ENCODE assay signal across 24 cellular contexts in genomic region chr15:91104111-91104510, GRCh38. TPM values are rescaled to one million over a fixed set of nuclear protein-coding genes. Genes with fewer than 3 reads are reported as not detected.
A peak's percentile ranks its signal among the peaks of the same experiment; 100 is the strongest.
DNase-seq lines count a peak whose midpoint lies in the region; ATAC-seq and TF ChIP-seq lines count a peak whose summit lies in the region.
"Had no signal": no experiment of that assay in that cellular context is flagged by ENCODE, and none has a peak within 500 bp of the region (broad histone marks: within the 10 kb centered on the region; RNA-seq: fewer than 3 reads in every experiment).

No MANE protein-coding gene starts in this region.

- intact Hi-C loops in left lung (cut with DNase I): no loop called here

- H3K9me3 ChIP-seq in left lung: no peaks in the 10 kb centered on the region
- H3K9me3 ChIP-seq: esophagus squamous epithelium, HAP-1 had no signal

- no peak for ATAC-seq in GM18502 (IDR thresholded peaks at IDR 0.05; ENCODE audit: poor library complexity, unreplicated experiment)
- ATAC-seq in left lung: no peak
- ATAC-seq: GM12878, SK-N-SH treated with all-trans-retinoic acid at 6 μM for 48 hours had no signal

- peaks cover 25 to 50% of the 10 kb centered on the region in 2 donors for H3K27me3 ChIP-seq in left lung

- DNase-seq in DMS53 (lab: John Stamatoyannopoulos, UW): peak; percentile 36
- no peak for DNase-seq in DMS53 treated with DMSO at 0.1 percent for 48 hours (lab: John Stamatoyannopoulos, UW; ENCODE audit: unreplicated experiment)
- DNase-seq in anterior cingulate cortex (lab: John Stamatoyannopoulos, UW): peak in 38 of 58 donors; percentile 17 to 85 (median 48)
- DNase-seq in hypothalamus (lab: John Stamatoyannopoulos, UW): peak in 28 of 51 donors; percentile 5 to 87 (median 37)
- no peak for DNase-seq in activated CD4-positive, alpha-beta T cell treated with anti-CD3 and anti-CD28 coated beads for 4 hours
- DNase-seq in left lung: no peak
- DNase-seq: activated CD4-positive, alpha-beta T cell treated with anti-CD3 and anti-CD28 coated beads for 1 hour; effector CD4-positive, alpha-beta T cell; esophagus squamous epithelium; GDM1; kidney glomerular epithelial cell; NCI-H526 treated with DMSO at 0.1 percent for 48 hours; OCI-M1; stimulated activated CD4-positive, alpha-beta T cell treated with anti-CD3 and anti-CD28 coated beads, Interleukin-4, amount 100 ng/mL, for 1 hour; T1000 had no signal

- peak overlapping the region; percentile 66 for H3K27ac ChIP-seq in temporal lobe (ENCODE audit: low read depth, low read length)
- H3K27ac ChIP-seq in left lung: no peak overlapping the region
- H3K27ac ChIP-seq: 22Rv1, cardiac muscle cell, esophagus squamous epithelium had no signal

- TF ChIP-seq CTCF in left lung (IDR thresholded peaks at IDR 0.05): no peak

- peaks cover 11 to 17% of the 10 kb centered on the region in 2 donors for H3K4me1 ChIP-seq in left lung
- H3K4me1 ChIP-seq: HAP-1 had no signal

- H3K4me3 ChIP-seq in left lung: no peak overlapping the region
- H3K4me3 ChIP-seq: cardiac muscle cell, esophagus squamous epithelium, GM12878, HAP-1 had no signal

- no peaks in the 10 kb centered on the region for H3K36me3 ChIP-seq in left lung
- H3K36me3 ChIP-seq: cardiac muscle cell, esophagus squamous epithelium, HAP-1 had no signal

RNA-seq across cellular contexts. Expression of gene SV2B, which starts 4.1 kb away (rescaled TPM):
- total RNA-seq in temporal lobe: 37.1 TPM
- total RNA-seq in left lung: under 1 TPM; 0.58 to 0.99 TPM
- total RNA-seq: B cell, osteoblast had no signal

Comparison
In these comparisons a context has a peak if more than half of its experiments do, and no peak if none do; other contexts are left out.
1. DNase-seq: peak in DMS53 (single experiment), anterior cingulate cortex (38 of 58) and hypothalamus (28 of 51); none in DMS53 treated with DMSO at 0.1 percent for 48 hours (single experiment), activated CD4-positive, alpha-beta T cell treated with anti-CD3 and anti-CD28 coated beads for 4 hours (0 of 2) and left lung (0 of 2).
2. RNA of gene SV2B, which starts 4.1 kb away (total RNA-seq): 37.1 TPM in temporal lobe (single experiment); 0.58 to 0.99 TPM in left lung; every median in the first group is over 10 times any median in the second.